ENCODE assay signal across 8 cellular contexts in the genomic region with DNA sequence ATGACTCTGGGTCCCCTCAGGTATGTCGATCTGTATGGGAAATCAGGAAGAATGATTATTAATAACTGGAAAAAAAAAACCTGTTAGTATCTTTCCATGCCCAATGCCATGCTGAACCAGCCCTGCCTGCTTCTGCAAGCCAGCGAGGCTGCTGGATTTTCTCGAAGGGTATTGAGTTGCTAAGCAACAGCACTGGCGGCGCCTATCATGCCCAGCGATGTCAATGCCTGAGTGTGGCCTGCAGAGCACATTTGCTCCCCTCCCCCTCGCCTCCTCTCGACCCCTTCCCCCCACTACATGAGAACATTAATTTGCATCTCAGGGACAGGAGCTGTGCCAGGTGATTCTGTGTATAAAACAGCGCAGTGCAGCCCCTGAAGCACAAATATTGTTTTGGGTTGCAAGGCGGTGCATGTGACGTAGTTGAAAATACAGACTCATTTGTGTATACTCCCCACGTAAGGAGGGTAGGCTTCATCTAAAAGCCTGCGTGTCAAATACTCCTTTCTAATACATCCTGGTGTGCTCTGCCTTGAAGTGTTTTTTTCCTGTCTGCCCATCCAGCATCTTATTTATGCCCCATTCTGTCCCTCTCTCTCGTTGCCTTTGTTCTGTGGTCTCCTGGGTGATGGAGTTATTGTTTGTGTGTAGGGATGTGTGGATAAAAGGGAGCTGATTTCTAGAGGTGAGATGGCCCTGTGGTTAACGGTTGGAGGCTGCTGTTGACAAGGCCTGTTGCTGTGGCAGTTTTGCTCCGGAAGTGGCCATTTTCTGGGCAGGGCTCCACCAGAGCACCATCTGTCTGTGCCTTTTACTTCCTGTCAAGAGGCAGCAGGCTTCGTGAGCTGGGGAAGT. TPM values are rescaled to one million over a fixed set of nuclear protein-coding genes. Genes with fewer than 3 reads are reported as not detected.
DNase-seq lines count a peak whose midpoint lies in the region; ATAC-seq and TF ChIP-seq lines count a peak whose summit lies in the region.

No MANE protein-coding gene starts in this region.

- H4K5ac ChIP-seq in H9 (ENCODE audit: insufficient read length, low read depth, low read length): peak overlapping the region; percentile 7

- peak overlapping the region; percentile 90 to 98 (median 97) for H3K27ac Mint-ChIP-seq in H9

- peak overlapping the region; percentile 66 for H3K18ac ChIP-seq in H9 (ENCODE audit: insufficient read length, low read depth, low read length)

- H3K79me2 ChIP-seq in H9 (ENCODE audit: insufficient read depth, low read length): no peaks in the 10 kb centered on the region

- DNase-seq in ELR (ENCODE audit: low read depth) (peak; percentile 67), H9 (peak; percentile 92), NB4 (ENCODE audit: low read depth) (peak; percentile 86), SW480 (ENCODE audit: low spot score) (peak; percentile 93), adrenal gland (peak; percentile 71 to 90 (median 78)), right cardiac atrium (peak; percentile 43 to 79 (median 69)), sigmoid colon (peak; percentile 86), GM03348 (ENCODE audit: low spot score) (no peak)

- H2BK20ac ChIP-seq in H9 (ENCODE audit: low read depth, low read length, poor library complexity, severe bottlenecking): no peak overlapping the region

- H2AK5ac ChIP-seq in H9 (ENCODE audit: insufficient read length, low read length): no peak overlapping the region

- H3K4me3 Mint-ChIP-seq in H9: peak overlapping the region; percentile 44 to 65; a peak in 4 of 5 replicates

- H3K4me2 ChIP-seq in H9 (ENCODE audit: insufficient read depth, insufficient read length, low read length): peak overlapping the region; percentile 27

- H3K27me3 ChIP-seq in H9 (ENCODE audit: insufficient read depth, low read length) (no peaks in the 10 kb centered on the region), adrenal gland (no peaks in the 10 kb centered on the region), right cardiac atrium (ENCODE audit: control insufficient read depth, insufficient read depth) (no peaks in the 10 kb centered on the region), sigmoid colon (no peaks in the 10 kb centered on the region)

- H3K9me3 ChIP-seq in H9 (ENCODE audit: control insufficient read depth, low read depth, low read length): no peaks in the 10 kb centered on the region
- no peaks in the 10 kb centered on the region for H3K9me3 ChIP-seq in adrenal gland (replicated peaks in 1 of 3)
- no peaks in the 10 kb centered on the region for H3K9me3 ChIP-seq in right cardiac atrium (ENCODE audit: control insufficient read depth, low read length)
- H3K9me3 ChIP-seq in sigmoid colon: no peaks in the 10 kb centered on the region

- H3K4me3 ChIP-seq in NB4 (ENCODE audit: low read depth, low read length) (peak overlapping the region; percentile 40), adrenal gland (peak overlapping the region in 2 of 4 donors; percentile 10 to 48), right cardiac atrium (ENCODE audit: low read length) (no peak overlapping the region), sigmoid colon (peak overlapping the region in 3 of 4 donors; percentile 19 to 26 (median 21))

- H2BK12ac ChIP-seq in H9 (ENCODE audit: insufficient read length, low read depth, low read length): peak overlapping the region; percentile 7

- peaks cover 3% of the 10 kb centered on the region for H3K23me2 ChIP-seq in H9 (ENCODE audit: insufficient read length, low read depth, low read length, poor library complexity, severe bottlenecking)

- H3T11ph ChIP-seq in H9 (ENCODE audit: low read length): no peak overlapping the region

- no peak overlapping the region for H2BK15ac ChIP-seq in H9 (ENCODE audit: low read depth, low read length)

- H4K91ac ChIP-seq in H9 (ENCODE audit: insufficient read length, low read depth, low read length): peak overlapping the region; percentile 48

- peak; percentile 39 to 67 for ATAC-seq in right cardiac atrium

- peaks cover 4 to 14% (median 12%) of the 10 kb centered on the region in 3 experiments; a peak in 6 of 7 replicates for H3K36me3 Mint-ChIP-seq in H9 (ENCODE audit: insufficient read depth in 1 of 3, low read depth in 3 of 3)

- no peak overlapping the region for H4K8ac ChIP-seq in H9 (replicated peaks; ENCODE audit: insufficient read length, low read depth, low read length)

- peaks cover 4 to 11% of the 10 kb centered on the region in 2 experiments for H3K9me3 Mint-ChIP-seq in H9

- H3K56ac ChIP-seq in H9 (ENCODE audit: insufficient read length, low read depth, low read length): no peak overlapping the region

- peak overlapping the region; percentile 54; the same call in 1 of the 2 replicates for H3K14ac ChIP-seq in H9 (ENCODE audit: insufficient read depth, low read length)

- H2AFZ ChIP-seq in H9 (ENCODE audit: low read length): peak overlapping the region; percentile 79

- no peak for TF ChIP-seq EP300 in sigmoid colon (IDR thresholded peaks at IDR 0.05)

- TF ChIP-seq CTCF in H9 (conservative IDR thresholded peaks at IDR 0.05) (no peak), NB4 (IDR thresholded peaks at IDR 0.05; ENCODE audit: low read depth, low read length) (no peak), adrenal gland (IDR thresholded peaks at IDR 0.05) (no peak), sigmoid colon (IDR thresholded peaks at IDR 0.05) (no peak)

- no CpG with 5 or more reads among the region's 17 CpGs for WGBS in H9 (ENCODE audit: extremely low coverage, insufficient read length, low lambda C conversion rate)
- WGBS in adrenal gland, 4 donors: 35 to 51% (median 42%) methylated on average over 16 to 17 of the region's 17 CpGs
- 49% methylated on average over 17 of the region's 17 CpGs for WGBS in right cardiac atrium
- WGBS in sigmoid colon, 2 donors: 34 to 38% methylated on average over 17 of the region's 17 CpGs

- H3K27me3 Mint-ChIP-seq in H9 (ENCODE audit: low read depth): peaks cover 6% of the 10 kb centered on the region

- H2BK120ac ChIP-seq in H9 (ENCODE audit: low read depth, low read length, poor library complexity, severe bottlenecking): peak overlapping the region; percentile 40

- no peaks in the 10 kb centered on the region for H4K20me1 ChIP-seq in H9 (ENCODE audit: control insufficient read depth, insufficient read depth, insufficient read length)

- H2BK5ac ChIP-seq in H9 (ENCODE audit: insufficient read length, low read length): no peak overlapping the region

- H3K9ac ChIP-seq in H9 (ENCODE audit: extremely low read depth, insufficient read length, low read length): no peak overlapping the region

- H3K27ac ChIP-seq in H9 (ENCODE audit: insufficient read length, low read depth, low read length): peak overlapping the region; percentile 90
- H3K27ac ChIP-seq in adrenal gland: peak overlapping the region; percentile 69 to 92 (median 75)
- H3K27ac ChIP-seq in right cardiac atrium (ENCODE audit: low read length): peak overlapping the region; percentile 47
- peak overlapping the region; percentile 82 to 94 (median 88) for H3K27ac ChIP-seq in sigmoid colon

- peaks cover 29 to 31% of the 10 kb centered on the region in 2 experiments for H3K4me1 Mint-ChIP-seq in H9

- peaks cover 15% of the 10 kb centered on the region; the same call in 1 of the 2 replicates for H3K4me1 ChIP-seq in H9 (ENCODE audit: insufficient read depth, low read length)
- peaks cover 7 to 18% of the 10 kb centered on the region in 2 donors for H3K4me1 ChIP-seq in adrenal gland (replicated peaks in 1 of 2)
- peaks cover 17% of the 10 kb centered on the region for H3K4me1 ChIP-seq in right cardiac atrium (ENCODE audit: control insufficient read depth, insufficient read depth, low read length)
- H3K4me1 ChIP-seq in sigmoid colon: peaks cover 0 to 28% (median 25%) of the 10 kb centered on the region in 4 donors

- H3K36me3 ChIP-seq in adrenal gland (replicated peaks in 1 of 2) (no peaks in the 10 kb centered on the region), sigmoid colon (no peaks in the 10 kb centered on the region)

- TF ChIP-seq POLR2A in NB4 (IDR thresholded peaks at IDR 0.05; ENCODE audit: extremely low read depth, insufficient read length): no peak
- no peak for TF ChIP-seq POLR2A in adrenal gland (IDR thresholded peaks at IDR 0.05)
- TF ChIP-seq POLR2A in sigmoid colon (IDR thresholded peaks at IDR 0.05): no peak

- intact Hi-C loops in adrenal gland (cut with DNase I): no loop called here
- intact Hi-C loops in right cardiac atrium (cut with DNase I): loop anchor here in 3 of 4 donors (10.0 kb wide), 3 partner anchors 56 to 256 kb away; partner anchors contain the start of genes MRPS6 (in 2 of the 3) and SLC5A3 (in 2 of the 3)
- intact Hi-C loops in sigmoid colon (cut with DNase I): loop anchor here (2.0 to 5.0 kb wide), 2 partner anchors 124 to 179 kb away; partner anchors contain the start of genes MRPS6 and SLC5A3

- H3K23ac ChIP-seq in H9 (ENCODE audit: insufficient read length, low read depth, low read length): no peak overlapping the region

- peak overlapping the region; percentile 14; the same call in 1 of the 2 replicates for H3K4ac ChIP-seq in H9 (ENCODE audit: low read depth, low read length)

- H3K79me1 ChIP-seq in H9 (ENCODE audit: insufficient read depth, low read depth, low read length, poor library complexity, severe bottlenecking): no peaks in the 10 kb centered on the region

RNA-seq across cellular contexts. Expression of gene ATP5PO, which starts 32.7 kb away (rescaled TPM):
- total RNA-seq in H9 (2021): 263 and 275 TPM in 2 replicates
- total RNA-seq in adrenal gland: 100 to 1,000 TPM in 7 of 8 donors, 10 to 100 TPM in 1; 78.6 to 299 (median 180) TPM
- 100 to 1,000 TPM; 156 to 256 (median 235) TPM for polyA plus RNA-seq in adrenal gland
- 100 to 1,000 TPM; 538 to 677 (median 585) TPM for total RNA-seq in right cardiac atrium
- 1,692 TPM for polyA plus RNA-seq in right cardiac atrium
- 100 to 1,000 TPM; 277 to 468 (median 356) TPM for total RNA-seq in sigmoid colon
- 100 to 1,000 TPM; 378 to 742 (median 633) TPM for polyA plus RNA-seq in sigmoid colon

Comparison
In these comparisons a context has a peak if more than half of its experiments do, and no peak if none do; other contexts are left out.
1. intact Hi-C loops: an anchor here in right cardiac atrium (10.0 kb wide) and sigmoid colon (2.0 to 5.0 kb wide); none called in adrenal gland.